ENCODE assay signal across 1 cellular context in the genomic region with DNA sequence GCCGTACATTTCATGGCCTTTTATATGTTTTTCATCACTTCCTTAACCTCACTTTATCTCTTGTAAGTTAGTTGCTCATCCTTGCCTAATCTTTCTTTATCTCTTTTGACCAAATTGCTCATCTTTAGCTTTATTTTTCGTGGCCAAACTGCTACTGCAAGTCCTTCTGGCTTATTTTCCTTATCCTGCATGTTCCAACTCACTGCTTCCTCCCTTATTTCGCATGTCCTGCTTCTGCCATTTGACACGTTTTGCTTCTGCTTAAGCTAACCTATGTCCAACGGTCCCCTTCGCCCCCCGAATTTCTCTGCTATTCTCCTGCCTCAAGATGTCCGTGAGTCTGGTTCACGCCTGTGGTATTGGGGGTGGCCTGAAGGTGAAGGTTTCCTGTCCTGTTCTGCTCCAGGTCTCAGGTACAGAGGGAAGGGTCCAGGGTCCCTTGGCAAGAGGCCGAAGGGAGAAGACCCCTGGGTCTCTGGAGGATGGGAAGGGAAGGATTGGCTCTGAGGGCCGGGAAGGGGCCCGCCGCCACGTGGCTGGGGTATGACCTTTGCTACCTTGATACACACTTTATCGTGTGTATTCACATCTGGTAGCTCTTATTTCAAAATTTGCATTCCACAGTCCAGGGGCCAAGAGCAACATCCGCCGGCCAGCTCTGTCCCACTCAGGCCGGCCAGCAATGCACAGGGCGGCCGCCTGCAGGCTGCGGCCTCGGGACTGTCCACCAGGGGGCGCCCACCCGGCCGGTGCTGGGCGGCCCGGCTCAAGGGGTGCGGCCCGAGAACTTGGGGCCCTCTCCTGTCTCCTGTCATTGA.
TF ChIP-seq lines count a peak whose summit lies in the region.

No MANE protein-coding gene starts in this region.

TF ChIP-seq in HepG2, 621 proteins besides CTCF, POLR2A, EP300 and RAD21 (continued from another document):
- TF ChIP-seq, protein P1, sequence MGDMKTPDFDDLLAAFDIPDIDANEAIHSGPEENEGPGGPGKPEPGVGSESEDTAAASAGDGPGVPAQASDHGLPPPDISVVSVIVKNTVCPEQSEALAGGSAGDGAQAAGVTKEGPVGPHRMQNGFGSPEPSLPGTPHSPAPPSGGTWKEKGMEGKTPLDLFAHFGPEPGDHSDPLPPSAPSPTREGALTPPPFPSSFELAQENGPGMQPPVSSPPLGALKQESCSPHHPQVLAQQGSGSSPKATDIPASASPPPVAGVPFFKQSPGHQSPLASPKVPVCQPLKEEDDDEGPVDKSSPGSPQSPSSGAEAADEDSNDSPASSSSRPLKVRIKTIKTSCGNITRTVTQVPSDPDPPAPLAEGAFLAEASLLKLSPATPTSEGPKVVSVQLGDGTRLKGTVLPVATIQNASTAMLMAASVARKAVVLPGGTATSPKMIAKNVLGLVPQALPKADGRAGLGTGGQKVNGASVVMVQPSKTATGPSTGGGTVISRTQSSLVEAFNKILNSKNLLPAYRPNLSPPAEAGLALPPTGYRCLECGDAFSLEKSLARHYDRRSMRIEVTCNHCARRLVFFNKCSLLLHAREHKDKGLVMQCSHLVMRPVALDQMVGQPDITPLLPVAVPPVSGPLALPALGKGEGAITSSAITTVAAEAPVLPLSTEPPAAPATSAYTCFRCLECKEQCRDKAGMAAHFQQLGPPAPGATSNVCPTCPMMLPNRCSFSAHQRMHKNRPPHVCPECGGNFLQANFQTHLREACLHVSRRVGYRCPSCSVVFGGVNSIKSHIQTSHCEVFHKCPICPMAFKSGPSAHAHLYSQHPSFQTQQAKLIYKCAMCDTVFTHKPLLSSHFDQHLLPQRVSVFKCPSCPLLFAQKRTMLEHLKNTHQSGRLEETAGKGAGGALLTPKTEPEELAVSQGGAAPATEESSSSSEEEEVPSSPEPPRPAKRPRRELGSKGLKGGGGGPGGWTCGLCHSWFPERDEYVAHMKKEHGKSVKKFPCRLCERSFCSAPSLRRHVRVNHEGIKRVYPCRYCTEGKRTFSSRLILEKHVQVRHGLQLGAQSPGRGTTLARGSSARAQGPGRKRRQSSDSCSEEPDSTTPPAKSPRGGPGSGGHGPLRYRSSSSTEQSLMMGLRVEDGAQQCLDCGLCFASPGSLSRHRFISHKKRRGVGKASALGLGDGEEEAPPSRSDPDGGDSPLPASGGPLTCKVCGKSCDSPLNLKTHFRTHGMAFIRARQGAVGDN (CRISPR knock-in tag; IDR thresholded peaks at IDR 0.05), result peak; percentile 81
